Comparison of ENCODE assay signal across 19 cellular contexts in genomic region chr4:6282247-6282646, GRCh38. TPM values are rescaled to one million over a fixed set of nuclear protein-coding genes. Genes with fewer than 3 reads are reported as not detected.
DNase-seq lines count a peak whose midpoint lies in the region; ATAC-seq and TF ChIP-seq lines count a peak whose summit lies in the region.
"Had no signal": no experiment of that assay in that cellular context is flagged by ENCODE, and none has a peak within 500 bp of the region (broad histone marks: within the 10 kb centered on the region; RNA-seq: fewer than 3 reads in every experiment).

No MANE protein-coding gene starts in this region.

- H3K36me3 Mint-ChIP-seq in WTC11 (peaks cover 5% of the 10 kb centered on the region; the same call in 1 of the 2 replicates), Calu3 (ENCODE audit: insufficient read depth, unreplicated experiment) (no peaks in the 10 kb centered on the region)

- TF ChIP-seq POLR2A in esophagus squamous epithelium (IDR thresholded peaks at IDR 0.05) (no peak), transverse colon (IDR thresholded peaks at IDR 0.05) (no peak)

- in situ Hi-C loops in transverse colon (cut with MboI; ENCODE audit: low pct_ligation_motif_present in 1 of 4, low pct_unique_long_range_greater_than_20kb in 1 of 4, low sequenced_read_pairs in 3 of 4) = no loop called here

- H3K4me1 Mint-ChIP-seq in WTC11 (no peaks in the 10 kb centered on the region), Calu3 (ENCODE audit: low read depth, unreplicated experiment) (no peaks in the 10 kb centered on the region)

- H3K36me3 ChIP-seq in esophagus squamous epithelium = peaks cover 0 to 27% (median 4%) of the 10 kb centered on the region in 3 donors
- peaks cover 44% of the 10 kb centered on the region for H3K36me3 ChIP-seq in lower lobe of right lung
- H3K36me3 ChIP-seq in transverse colon = no peaks in the 10 kb centered on the region

- no peak for TF ChIP-seq EP300 in transverse colon (IDR thresholded peaks at IDR 0.05; ENCODE audit: low read depth)

- intact Hi-C loops in esophagus squamous epithelium (cut with DNase I) (no loop called here), lower lobe of right lung (cut with DNase I) (no loop called here), transverse colon (cut with DNase I; ENCODE audit: low total_unique reads) (no loop called here), Calu3 (cut with micrococcal nuclease; ENCODE audit: unreplicated experiment) (no loop called here)

- no peaks in the 10 kb centered on the region for H3K27me3 ChIP-seq in esophagus squamous epithelium
- no peaks in the 10 kb centered on the region for H3K27me3 ChIP-seq in lower lobe of right lung (ENCODE audit: low read depth)
- no peaks in the 10 kb centered on the region for H3K27me3 ChIP-seq in transverse colon
- H3K27me3 ChIP-seq: body of pancreas had no signal

- CTCF ChIA-PET in WTC11 (lab: Charles Lee) = interaction anchor here (0.9 to 2.0 kb wide), 2 partner anchors 31 to 32 kb away, joined by 4 to 12 read pairs; no protein-coding TSS in a partner anchor
- CTCF ChIA-PET in Calu3 (lab: Charles Lee) = no interaction called here

- ATAC-seq in WTC11 = no peak
- peak; percentile 80 to 89 for ATAC-seq in lower lobe of right lung
- ATAC-seq: body of pancreas had no signal

- TF ChIP-seq CTCF in WTC11 (IDR thresholded peaks at IDR 0.05) (no peak), esophagus squamous epithelium (IDR thresholded peaks at IDR 0.05) (no peak), lower lobe of right lung (IDR thresholded peaks at IDR 0.05) (no peak), transverse colon (IDR thresholded peaks at IDR 0.05) (no peak), Calu3 (IDR thresholded peaks at IDR 0.05; ENCODE audit: unreplicated experiment) (no peak)

- no peaks in the 10 kb centered on the region for H3K27me3 Mint-ChIP-seq in WTC11 (ENCODE audit: low read depth)
- H3K27me3 Mint-ChIP-seq in Calu3 (ENCODE audit: unreplicated experiment) = no peaks in the 10 kb centered on the region
- H3K27me3 Mint-ChIP-seq: stimulated activated naive CD8-positive, alpha-beta T cell treated with anti-CD3 and anti-CD28 coated beads, Interleukin-15, Interleukin-2, amounts not matched to agents 100 ng/mL and 50 ng/mL, for 24 hours had no signal

- no peak overlapping the region for H3K4me3 Mint-ChIP-seq in WTC11
- H3K4me3 Mint-ChIP-seq in Calu3 (ENCODE audit: low read depth, unreplicated experiment) = no peak overlapping the region
- H3K4me3 Mint-ChIP-seq: stimulated activated naive CD8-positive, alpha-beta T cell treated with anti-CD3 and anti-CD28 coated beads, Interleukin-15, Interleukin-2, amounts not matched to agents 100 ng/mL and 50 ng/mL, for 24 hours; T-helper 1 cell treated with Interleukin-12 subunit alpha and Interleukin-12 subunit beta and Interleukin-4 antibody, amounts not matched to agents 30 μg/mL and 1 μg/mL, for 36 hours had no signal

- DNase-seq in WTC11 (ENCODE audit: low spot score) = no peak
- DNase-seq in esophagus squamous epithelium (lab: John Stamatoyannopoulos, UW) = no peak
- DNase-seq in lower lobe of right lung = no peak
- no peak for DNase-seq in transverse colon
- no peak for DNase-seq in inferior parietal cortex (ENCODE audit: extremely low spot score)
- DNase-seq in NCI-H2196 (lab: John Stamatoyannopoulos, UW; ENCODE audit: unreplicated experiment) = no peak
- no peak for DNase-seq in Calu3
- DNase-seq: activated CD4-positive, alpha-beta T cell treated with anti-CD3 and anti-CD28 coated beads for 1 hour; activated CD8-positive, alpha-beta memory T cell treated with anti-CD3 and anti-CD28 coated beads, Interleukin-2, amount 50 U/mL, for 4 hours; activated naive CD4-positive, alpha-beta T cell treated with Interleukin-2 at 50 U/mL for 16 hours; body of pancreas; DMS79; effector CD8-positive, alpha-beta T cell; mesenchymal stem cell; NCI-H1436 treated with DMSO at 0.1 percent for 48 hours; NCI-H2227 treated with DMSO at 0.1 percent for 48 hours; small intestine had no signal

- 45 to 52% methylated on average over 4 to 7 of the region's 8 CpGs for WGBS in esophagus squamous epithelium, 2 donors
- 57 to 68% methylated on average over 6 to 8 of the region's 8 CpGs for WGBS in transverse colon (ENCODE audit: low coverage in 1 of 2), 2 donors

- H3K9me3 ChIP-seq in esophagus squamous epithelium (no peaks in the 10 kb centered on the region), lower lobe of right lung (no peaks in the 10 kb centered on the region), transverse colon (no peaks in the 10 kb centered on the region)
- H3K9me3 ChIP-seq: body of pancreas had no signal

- POLR2A ChIA-PET in WTC11 (lab: Charles Lee) = no interaction called here

- H3K27ac Mint-ChIP-seq in WTC11 (peak overlapping the region; percentile 72; the same call in 1 of the 2 replicates), Calu3 (ENCODE audit: unreplicated experiment) (no peak overlapping the region)
- H3K27ac Mint-ChIP-seq: stimulated activated naive CD8-positive, alpha-beta T cell treated with anti-CD3 and anti-CD28 coated beads, Interleukin-15, Interleukin-2, amounts not matched to agents 100 ng/mL and 50 ng/mL, for 24 hours; T-helper 1 cell treated with Interleukin-12 subunit alpha and Interleukin-12 subunit beta and Interleukin-4 antibody, amounts not matched to agents 30 μg/mL and 1 μg/mL, for 36 hours had no signal

- BruUV-seq in Calu3 (replicated peaks; lab: Mats Ljungman, UMichigan) = no TSS peak

- H3K9me3 Mint-ChIP-seq in WTC11 (no peaks in the 10 kb centered on the region), Calu3 (ENCODE audit: low read depth, unreplicated experiment) (no peaks in the 10 kb centered on the region)
- H3K9me3 Mint-ChIP-seq: stimulated activated naive CD8-positive, alpha-beta T cell treated with anti-CD3 and anti-CD28 coated beads, Interleukin-15, Interleukin-2, amounts not matched to agents 100 ng/mL and 50 ng/mL, for 24 hours; T-helper 1 cell treated with Interleukin-12 subunit alpha and Interleukin-12 subunit beta and Interleukin-4 antibody, amounts not matched to agents 30 μg/mL and 1 μg/mL, for 36 hours had no signal

- H3K27ac ChIP-seq in esophagus squamous epithelium = peak overlapping the region in 3 of 4 donors; percentile 49 to 84 (median 59)
- peak overlapping the region; percentile 76 for H3K27ac ChIP-seq in lower lobe of right lung
- H3K27ac ChIP-seq in transverse colon = peak overlapping the region; percentile 59 to 80 (median 68)
- H3K27ac ChIP-seq: body of pancreas had no signal

- H3K4me1 ChIP-seq in esophagus squamous epithelium (peaks cover 20 to 55% (median 44%) of the 10 kb centered on the region in 3 donors), lower lobe of right lung (peaks cover 58% of the 10 kb centered on the region), transverse colon (peaks cover 13 to 38% (median 23%) of the 10 kb centered on the region in 4 donors)

- H3K4me3 ChIP-seq in esophagus squamous epithelium (no peak overlapping the region), lower lobe of right lung (no peak overlapping the region), transverse colon (no peak overlapping the region)
- H3K4me3 ChIP-seq: body of pancreas had no signal

TF ChIP-seq in WTC11, 78 proteins besides CTCF, POLR2A, EP300 and RAD21 (continues in another document):
- no peak for TF ChIP-seq MYBL2 (CRISPR knock-in tag; IDR thresholded peaks at IDR 0.05)
- TF ChIP-seq TEAD4 (CRISPR knock-in tag; IDR thresholded peaks at IDR 0.05) = no peak
- no peak for TF ChIP-seq FOXK1 (CRISPR knock-in tag; IDR thresholded peaks at IDR 0.05)
- TF ChIP-seq FOXP1 (CRISPR knock-in tag; IDR thresholded peaks at IDR 0.05; ENCODE audit: borderline replicate concordance) = no peak
- no peak for TF ChIP-seq GTF2I (CRISPR knock-in tag; conservative IDR thresholded peaks at IDR 0.05)
- no peak for TF ChIP-seq ZNF263 (CRISPR knock-in tag; IDR thresholded peaks at IDR 0.05; ENCODE audit: low read depth)
- TF ChIP-seq, protein P1, sequence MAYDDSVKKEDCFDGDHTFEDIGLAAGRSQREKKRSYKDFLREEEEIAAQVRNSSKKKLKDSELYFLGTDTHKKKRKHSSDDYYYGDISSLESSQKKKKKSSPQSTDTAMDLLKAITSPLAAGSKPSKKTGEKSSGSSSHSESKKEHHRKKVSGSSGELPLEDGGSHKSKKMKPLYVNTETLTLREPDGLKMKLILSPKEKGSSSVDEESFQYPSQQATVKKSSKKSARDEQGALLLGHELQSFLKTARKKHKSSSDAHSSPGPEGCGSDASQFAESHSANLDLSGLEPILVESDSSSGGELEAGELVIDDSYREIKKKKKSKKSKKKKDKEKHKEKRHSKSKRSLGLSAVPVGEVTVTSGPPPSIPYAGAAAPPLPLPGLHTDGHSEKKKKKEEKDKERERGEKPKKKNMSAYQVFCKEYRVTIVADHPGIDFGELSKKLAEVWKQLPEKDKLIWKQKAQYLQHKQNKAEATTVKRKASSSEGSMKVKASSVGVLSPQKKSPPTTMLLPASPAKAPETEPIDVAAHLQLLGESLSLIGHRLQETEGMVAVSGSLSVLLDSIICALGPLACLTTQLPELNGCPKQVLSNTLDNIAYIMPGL (CRISPR knock-in tag; IDR thresholded peaks at IDR 0.05) = no peak
- no peak for TF ChIP-seq SOX15 (CRISPR knock-in tag; IDR thresholded peaks at IDR 0.05)
- no peak for TF ChIP-seq NR3C1 (CRISPR knock-in tag; conservative IDR thresholded peaks at IDR 0.05; ENCODE audit: low read depth)
- TF ChIP-seq, protein P2, sequence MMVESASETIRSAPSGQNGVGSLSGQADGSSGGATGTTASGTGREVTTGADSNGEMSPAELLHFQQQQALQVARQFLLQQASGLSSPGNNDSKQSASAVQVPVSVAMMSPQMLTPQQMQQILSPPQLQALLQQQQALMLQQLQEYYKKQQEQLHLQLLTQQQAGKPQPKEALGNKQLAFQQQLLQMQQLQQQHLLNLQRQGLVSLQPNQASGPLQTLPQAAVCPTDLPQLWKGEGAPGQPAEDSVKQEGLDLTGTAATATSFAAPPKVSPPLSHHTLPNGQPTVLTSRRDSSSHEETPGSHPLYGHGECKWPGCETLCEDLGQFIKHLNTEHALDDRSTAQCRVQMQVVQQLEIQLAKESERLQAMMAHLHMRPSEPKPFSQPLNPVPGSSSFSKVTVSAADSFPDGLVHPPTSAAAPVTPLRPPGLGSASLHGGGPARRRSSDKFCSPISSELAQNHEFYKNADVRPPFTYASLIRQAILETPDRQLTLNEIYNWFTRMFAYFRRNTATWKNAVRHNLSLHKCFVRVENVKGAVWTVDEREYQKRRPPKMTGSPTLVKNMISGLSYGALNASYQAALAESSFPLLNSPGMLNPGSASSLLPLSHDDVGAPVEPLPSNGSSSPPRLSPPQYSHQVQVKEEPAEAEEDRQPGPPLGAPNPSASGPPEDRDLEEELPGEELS (CRISPR knock-in tag; IDR thresholded peaks at IDR 0.05) = no peak
- TF ChIP-seq ZNF232 (CRISPR knock-in tag; IDR thresholded peaks at IDR 0.05) = no peak

RNA-seq across cellular contexts. Expression of gene WFS1, which starts 12.6 kb away (rescaled TPM):
- total RNA-seq in WTC11 (2021) = 33.0 to 35.8 TPM (median 34.7 TPM) in 3 replicates
- 10 to 100 TPM in 2 of 4 donors, 1 to 10 TPM in 2; 6.5 to 20.4 (median 9.6) TPM for total RNA-seq in esophagus squamous epithelium
- 70.3 TPM for total RNA-seq in lower lobe of right lung
- total RNA-seq in transverse colon = 10 to 100 TPM; 11.5 to 23.5 (median 20.8) TPM
- total RNA-seq in Calu3 (2022) = 21.6 and 23.4 TPM in 2 replicates
